ENCODE assay signal across 34 cellular contexts in the genomic region with DNA sequence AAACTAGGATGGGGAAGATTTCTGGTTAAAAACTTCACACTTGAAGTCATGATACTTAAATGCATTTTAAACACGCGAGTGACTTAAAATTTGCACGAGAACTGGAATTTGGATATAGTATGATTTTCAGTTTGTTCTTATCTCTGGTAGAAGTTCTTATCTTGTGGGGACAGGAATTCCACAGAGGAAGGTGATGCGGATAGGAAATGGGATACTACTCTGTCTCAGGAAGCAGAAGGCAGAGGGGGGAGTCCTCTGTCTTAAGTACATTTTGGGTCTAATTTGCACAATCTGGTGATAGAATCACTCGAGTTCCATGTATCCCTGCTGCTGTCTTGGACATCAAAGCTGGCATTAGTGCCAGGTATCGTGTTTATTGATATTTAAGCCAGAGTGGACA. TPM values are rescaled to one million over a fixed set of nuclear protein-coding genes. Genes with fewer than 3 reads are reported as not detected.
"Had no signal": no experiment of that assay in that cellular context is flagged by ENCODE, and none has a peak within 500 bp of the region (broad histone marks: within the 10 kb centered on the region; RNA-seq: fewer than 3 reads in every experiment).

No MANE protein-coding gene starts in this region.

- H3K27ac ChIP-seq: adrenal gland, body of pancreas, brain microvascular endothelial cell, breast epithelium, WERI-Rb-1 had no signal

- H3K27me3 ChIP-seq: adrenal gland, body of pancreas, brain microvascular endothelial cell, breast epithelium had no signal

- H3K4me1 ChIP-seq: adrenal gland, breast epithelium had no signal

- H3K9me3 ChIP-seq: adrenal gland, body of pancreas, breast epithelium had no signal

- H3K4me3 ChIP-seq: adrenal gland, body of pancreas, breast epithelium had no signal

- FAIRE-seq: astrocyte had no signal

- DNase-seq: activated CD4-positive, alpha-beta memory T cell treated with anti-CD3 and anti-CD28 coated beads, Interleukin-2, amount 10 ng/mL, durations not matched to agents 7 days and 5 days; activated CD4-positive, alpha-beta T cell treated with anti-CD3 and anti-CD28 coated beads for 1 hour; activated CD4-positive, alpha-beta T cell treated with anti-CD3 and anti-CD28 coated beads for 36 hours; activated CD4-positive, alpha-beta T cell treated with anti-CD3 and anti-CD28 coated beads for 48 hours; activated CD4-positive, alpha-beta T cell treated with anti-CD3 and anti-CD28 coated beads, Interleukin-2, amount 10 ng/mL, durations not matched to agents 7 days and 5 days; activated CD4-positive, alpha-beta T cell treated with anti-CD3 and anti-CD28 coated beads, Interleukin-2, amount 50 U/mL, for 48 hours; activated CD4-positive, CD25-positive, alpha-beta regulatory T cell; activated CD8-positive, alpha-beta memory T cell treated with anti-CD3 and anti-CD28 coated beads for 24 hours; activated CD8-positive, alpha-beta memory T cell treated with anti-CD3 and anti-CD28 coated beads, Interleukin-2, amount 10 ng/mL, durations not matched to agents 7 days and 5 days; activated CD8-positive, alpha-beta T cell treated with anti-CD3 and anti-CD28 coated beads, Interleukin-2, amount 10 ng/mL, durations not matched to agents 7 days and 5 days; activated effector memory CD4-positive, alpha-beta T cell treated with Interleukin-2 at 50 U/mL for 16 hours; activated gamma-delta T cell; activated naive CD4-positive, alpha-beta T cell treated with anti-CD3 and anti-CD28 coated beads, Interleukin-2, amount 10 ng/mL, durations not matched to agents 7 days and 5 days; activated naive CD4-positive, alpha-beta T cell treated with Interleukin-2 at 50 U/mL for 16 hours; activated naive CD8-positive, alpha-beta T cell treated with anti-CD3 and anti-CD28 coated beads for 36 hours; activated T-cell treated with anti-CD3 and anti-CD28 coated beads for 4 hours; activated T-cell treated with anti-CD3 and anti-CD28 coated beads, Interleukin-2, amount 50 U/mL, for 1 hour; activated T-cell treated with anti-CD3 and anti-CD28 coated beads, Interleukin-2, amount 50 U/mL, for 4 hours; activated T-cell treated with anti-CD3 and anti-CD28 coated beads, Interleukin-2, amount 50 U/mL, for 72 hours; adrenal gland; amniotic stem cell; aorta; body of pancreas; brain microvascular endothelial cell; SW 1271; T-helper 1 cell; T-helper 2 cell; T-helper 9 cell; WERI-Rb-1 had no signal

- H3K36me3 ChIP-seq: adrenal gland, brain microvascular endothelial cell, breast epithelium, WERI-Rb-1 had no signal

RNA-seq across cellular contexts. Expression of a gene that starts 53.3 kb away (rescaled TPM):
- total RNA-seq: activated CD4-positive, alpha-beta memory T cell treated with anti-CD3 and anti-CD28 coated beads, Interleukin-2, amount 10 ng/mL, durations not matched to agents 7 days and 5 days; activated CD4-positive, alpha-beta T cell treated with anti-CD3 and anti-CD28 coated beads for 36 hours; activated CD4-positive, alpha-beta T cell treated with anti-CD3 and anti-CD28 coated beads, Interleukin-2, amount 10 ng/mL, durations not matched to agents 7 days and 5 days; activated CD8-positive, alpha-beta memory T cell treated with anti-CD3 and anti-CD28 coated beads, Interleukin-2, amount 10 ng/mL, durations not matched to agents 7 days and 5 days; activated CD8-positive, alpha-beta T cell treated with anti-CD3 and anti-CD28 coated beads, Interleukin-2, amount 10 ng/mL, durations not matched to agents 7 days and 5 days; activated naive CD4-positive, alpha-beta T cell treated with anti-CD3 and anti-CD28 coated beads, Interleukin-2, amount 50 U/mL, for 72 hours; activated naive CD8-positive, alpha-beta T cell treated with anti-CD3 and anti-CD28 coated beads for 36 hours; activated T-cell treated with anti-CD3 and anti-CD28 coated beads, Interleukin-2, amount 50 U/mL, for 4 hours; activated T-cell treated with anti-CD3 and anti-CD28 coated beads, Interleukin-2, amount 50 U/mL, for 72 hours; activated T-helper 1 cell treated with anti-CD3 and anti-CD28 coated beads, Interleukin-12 subunit alpha, Interleukin-12 subunit beta, Interleukin-2, Interleukin-4 antibody, amounts not matched to agents 30 ng/mL and 10 ng/mL and 1 ng/mL, durations not matched to agents 14 hours and 24 hours and 36 hours; activated T-helper 2 cell treated with anti-CD3 and anti-CD28 coated beads, Interferon-gamma antibody, Interleukin-2, Interleukin-4, amounts not matched to agents 10 μg/mL and 5 μg/mL and 100 μg/mL, durations not matched to agents 14 hours and 24 hours and 36 hours had no signal
